ENCODE assay signal across 19 cellular contexts in genomic region chrX:112051546-112051945, GRCh38. TPM values are rescaled to one million over a fixed set of nuclear protein-coding genes. Genes with fewer than 3 reads are reported as not detected.
"Had no signal": no experiment of that assay in that cellular context is flagged by ENCODE, and none has a peak within 500 bp of the region (broad histone marks: within the 10 kb centered on the region; RNA-seq: fewer than 3 reads in every experiment).

No MANE protein-coding gene starts in this region.

- DNase-seq: activated CD4-positive, alpha-beta memory T cell treated with anti-CD3 and anti-CD28 coated beads, Interleukin-2, amount 10 ng/mL, durations not matched to agents 7 days and 5 days; activated CD4-positive, alpha-beta T cell treated with anti-CD3 and anti-CD28 coated beads for 4 hours; activated CD8-positive, alpha-beta memory T cell treated with anti-CD3 and anti-CD28 coated beads, Interleukin-2, amount 50 U/mL, for 4 hours; activated effector memory CD4-positive, alpha-beta T cell treated with anti-CD3 and anti-CD28 coated beads, Interleukin-2, amount 50 U/mL, for 16 hours; activated T-cell treated with anti-CD3 and anti-CD28 coated beads, Interleukin-2, amount 50 U/mL, for 48 hours; amniotic stem cell; body of pancreas; central memory CD4-positive, alpha-beta T cell; colonic mucosa; islet precursor cell; mucosa of descending colon; stimulated activated CD4-positive, alpha-beta T cell treated with anti-CD3 and anti-CD28 coated beads, Interleukin-2, amount 100 ng/mL, for 48 hours; stimulated activated naive B cell treated with anti-CD40 and anti-IgM and Interleukin-4, amounts not matched to agents 10 μg/mL and 1 μg/mL and 100 μg/mL, for 72 hours; transverse colon had no signal

- ATAC-seq: activated naive CD4-positive, alpha-beta T cell treated with anti-CD3 and anti-CD28 coated beads, Interleukin-2, amount 50 U/mL, for 72 hours; body of pancreas; esophagus mucosa; mucosa of descending colon; natural killer cell treated with Interleukin-12 subunit alpha and Interleukin-12 subunit beta and Interleukin-15 and Interleukin-18, amount 100 ng/mL, for 72 hours; stimulated activated naive B cell treated with anti-CD40 and anti-IgM and Interleukin-4, amounts not matched to agents 10 μg/mL and 1 μg/mL and 100 μg/mL, for 72 hours had no signal

- H3K36me3 ChIP-seq: colonic mucosa, transverse colon had no signal

- H3K27me3 ChIP-seq: body of pancreas, colonic mucosa, hepatocyte, transverse colon had no signal

- H3K4me3 ChIP-seq: body of pancreas, colonic mucosa, hepatocyte, mucosa of descending colon, transverse colon had no signal

- H3K9me3 ChIP-seq: body of pancreas, colonic mucosa, mucosa of descending colon, transverse colon had no signal

- H3K27ac ChIP-seq: body of pancreas, colonic mucosa, hepatocyte, transverse colon had no signal

- H3K4me1 ChIP-seq: body of pancreas, colonic mucosa, transverse colon had no signal

RNA-seq across cellular contexts. Expression of gene TRPC5, which starts 31.0 kb away (rescaled TPM):
- total RNA-seq: activated CD4-positive, alpha-beta memory T cell treated with anti-CD3 and anti-CD28 coated beads, Interleukin-2, amount 10 ng/mL, durations not matched to agents 7 days and 5 days; activated naive CD4-positive, alpha-beta T cell treated with anti-CD3 and anti-CD28 coated beads, Interleukin-2, amount 50 U/mL, for 72 hours; colonic mucosa; esophagus mucosa; mucosa of descending colon; natural killer cell treated with Interleukin-12 subunit alpha and Interleukin-12 subunit beta and Interleukin-15 and Interleukin-18, amount 100 ng/mL, for 72 hours; skeletal muscle tissue; transverse colon had no signal

RNA-seq across cellular contexts. Expression of gene RTL4, which starts 31.3 kb away (rescaled TPM):
- total RNA-seq: activated CD4-positive, alpha-beta memory T cell treated with anti-CD3 and anti-CD28 coated beads, Interleukin-2, amount 10 ng/mL, durations not matched to agents 7 days and 5 days; activated naive CD4-positive, alpha-beta T cell treated with anti-CD3 and anti-CD28 coated beads, Interleukin-2, amount 50 U/mL, for 72 hours; colonic mucosa; esophagus mucosa; hepatocyte; mucosa of descending colon; natural killer cell treated with Interleukin-12 subunit alpha and Interleukin-12 subunit beta and Interleukin-15 and Interleukin-18, amount 100 ng/mL, for 72 hours; skeletal muscle tissue; transverse colon had no signal
- polyA plus RNA-seq: hepatocyte had no signal
